In the genomic region with DNA sequence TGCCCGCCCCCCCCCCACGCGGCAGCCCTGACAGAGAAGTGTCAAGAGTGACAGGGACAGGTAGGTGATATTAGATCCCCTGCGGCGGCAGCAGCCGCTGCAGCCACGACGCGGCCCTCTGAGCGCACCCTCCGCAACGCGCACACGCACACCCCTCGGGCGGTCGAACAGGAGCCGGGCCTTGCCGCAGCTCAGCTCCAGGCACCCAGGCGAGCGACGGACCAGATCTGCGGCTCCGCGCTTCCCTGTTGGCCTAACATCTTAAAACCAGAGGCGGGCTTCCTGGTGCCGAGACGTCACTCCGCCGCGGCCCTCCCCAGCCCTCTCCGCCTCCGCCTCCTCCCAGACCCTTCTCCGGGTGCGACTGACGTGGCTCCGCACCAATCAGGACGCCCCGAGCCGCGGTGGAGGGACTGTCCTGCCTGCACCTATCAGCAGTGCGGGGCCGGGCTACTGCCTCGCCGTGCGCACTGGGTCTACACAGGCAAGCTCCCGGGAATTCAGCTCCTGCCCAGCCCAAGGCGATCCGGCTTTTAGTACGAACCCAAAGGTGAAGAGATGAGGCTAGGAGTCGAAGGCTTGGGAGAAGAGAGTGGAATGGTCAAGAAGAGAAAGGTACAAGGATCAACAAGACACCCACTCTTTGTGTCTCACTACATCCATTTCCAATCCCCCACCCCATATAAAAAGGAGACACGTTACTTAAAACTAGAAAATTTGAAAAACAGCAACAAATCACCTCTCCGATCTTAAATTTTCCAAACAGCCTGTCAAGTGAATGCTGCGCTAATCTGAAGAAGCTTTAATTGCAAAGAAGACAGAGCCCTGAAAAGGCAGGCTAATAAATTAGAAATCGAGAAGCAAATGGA, we compare ENCODE assay signal across 9 cellular contexts. TPM values are rescaled to one million over a fixed set of nuclear protein-coding genes. Genes with fewer than 3 reads are reported as not detected.
DNase-seq lines count a peak whose midpoint lies in the region; ATAC-seq lines count a peak whose summit lies in the region.
"Had no signal": no experiment of that assay in that cellular context is flagged by ENCODE, and none has a peak within 500 bp of the region (broad histone marks: within the 10 kb centered on the region; RNA-seq: fewer than 3 reads in every experiment).

PITX2 (minus strand) TSS at position 237 of the 869 bp plus-strand sequence. CDS start 617 bp downstream, outside the sequence.

- H3K9me3 ChIP-seq in mesenchymal stem cell (ENCODE audit: control insufficient read depth, low read length) = no peaks in the 10 kb centered on the region

- H3K4me3 ChIP-seq in mesenchymal stem cell (ENCODE audit: insufficient read depth in 1 of 2, low read depth in 1 of 2, low read length in 2 of 2) = peak within 1 kb of the TSS; percentile 60 to 87

- peak within 1 kb of the TSS in 1 of 2 experiments; percentile 76 for H2BK12ac ChIP-seq in mesenchymal stem cell (ENCODE audit: low read length in 2 of 2)

- H3K4ac ChIP-seq in mesenchymal stem cell (ENCODE audit: low read depth in 1 of 2, low read length in 2 of 2) = peak within 1 kb of the TSS; percentile 2 to 84

- peak; percentile 74 for ATAC-seq in GM19452 (IDR thresholded peaks at IDR 0.05; ENCODE audit: unreplicated experiment)
- ATAC-seq in HG03558 (IDR thresholded peaks at IDR 0.05; ENCODE audit: extremely low read depth, unreplicated experiment) = peak; percentile 87

- peak within 1 kb of the TSS; percentile 81 for H4K8ac ChIP-seq in mesenchymal stem cell (ENCODE audit: low read length)

- H3K27ac ChIP-seq in mesenchymal stem cell (ENCODE audit: low read length, poor library complexity, severe bottlenecking) = no peak within 1 kb of the TSS
- H3K27ac ChIP-seq: KMS-11 had no signal

- peak within 1 kb of the TSS; percentile 82 for H2BK15ac ChIP-seq in mesenchymal stem cell (ENCODE audit: low read depth, poor library complexity, severe bottlenecking)

- H2AFZ ChIP-seq in mesenchymal stem cell (ENCODE audit: low read depth, low read length) = peak within 1 kb of the TSS; percentile 47

- peak within 1 kb of the TSS; percentile 85 for H3K4me2 ChIP-seq in mesenchymal stem cell (ENCODE audit: low read length, poor library complexity, severe bottlenecking)
- H3K4me2 ChIP-seq: KMS-11 had no signal

- H3K23ac ChIP-seq in mesenchymal stem cell (ENCODE audit: low read length in 2 of 2) = peak within 1 kb of the TSS; percentile 51 to 99

- H3K18ac ChIP-seq in mesenchymal stem cell (ENCODE audit: low read depth in 1 of 2, low read length in 2 of 2) = peak within 1 kb of the TSS; percentile 95

- H3K4me1 ChIP-seq in mesenchymal stem cell (ENCODE audit: control insufficient read depth, insufficient read depth, low read depth, low read length) = peaks cover 32% of the 10 kb centered on the region

- peak within 1 kb of the TSS; percentile 74 to 94 for H3K14ac ChIP-seq in mesenchymal stem cell (ENCODE audit: low read length in 2 of 2)

- peaks cover 23 to 100% of the 10 kb centered on the region in 2 experiments for H3K27me3 ChIP-seq in mesenchymal stem cell (ENCODE audit: control insufficient read depth in 1 of 2, insufficient read depth in 1 of 2, low read length in 2 of 2)

- DNase-seq in CD1c-positive myeloid dendritic cell (ENCODE audit: extremely low spot score) (peak; percentile 17), SKM-1 treated with dmso at 0.1 percent for 144 hours (lab: John Stamatoyannopoulos, UW; ENCODE audit: unreplicated experiment) (peak; percentile 74), ecto neural progenitor cell (ENCODE audit: low spot score) (peak; percentile 99), mesenchymal stem cell (peak; percentile 98), stromal cell of bone marrow (ENCODE audit: low read depth) (peak; percentile 91), NCI-H446 treated with DMSO at 0.1 percent for 48 hours (lab: John Stamatoyannopoulos, UW) (no peak)

- WGBS in mesenchymal stem cell = 1% methylated on average over 51 of the region's 55 CpGs

- no peaks in the 10 kb centered on the region for H3K79me1 ChIP-seq in mesenchymal stem cell (replicated peaks; ENCODE audit: low read length, poor library complexity, severe bottlenecking)

- no peak within 1 kb of the TSS for H2AK5ac ChIP-seq in mesenchymal stem cell (ENCODE audit: low read length, severe bottlenecking)

- peaks cover 0 to 3% of the 10 kb centered on the region in 2 experiments for H3K36me3 ChIP-seq in mesenchymal stem cell (ENCODE audit: control insufficient read depth in 1 of 2, insufficient read depth in 2 of 2, low read depth in 1 of 2, low read length in 2 of 2)

- peak within 1 kb of the TSS; percentile 88 for H2BK120ac ChIP-seq in mesenchymal stem cell (ENCODE audit: low read depth, low read length)

- no peak within 1 kb of the TSS for H2BK5ac ChIP-seq in mesenchymal stem cell (ENCODE audit: low read depth, low read length, poor library complexity, severe bottlenecking)

- peak within 1 kb of the TSS; percentile 82 for H3K9ac ChIP-seq in mesenchymal stem cell (ENCODE audit: low read length)
- H3K9ac ChIP-seq: KMS-11 had no signal

- peak within 1 kb of the TSS; percentile 64 for H4K91ac ChIP-seq in mesenchymal stem cell (ENCODE audit: low read length)

RNA-seq across cellular contexts. Expression of gene PITX2, which starts in this region (rescaled TPM):
- polyA plus RNA-seq in mesenchymal stem cell (2013, experiment 1 of 2) = 26.4 TPM
- polyA plus RNA-seq in mesenchymal stem cell (2013, experiment 2 of 2) = 25.9 TPM
